Comparison of ENCODE assay signal across 36 cellular contexts in genomic region chr10:81386817-81387216, GRCh38.
"Had no signal": no experiment of that assay in that cellular context is flagged by ENCODE, and none has a peak within 500 bp of the region (broad histone marks: within the 10 kb centered on the region; RNA-seq: fewer than 3 reads in every experiment).

No MANE protein-coding gene starts in this region.

- DNase-seq: Karpas-422, Kasumi-1, KG1, MG63, MM.1S, MV-4-11, NCI-H1048, NCI-H1092, NCI-H1092 treated with DMSO at 0.1 percent for 48 hours, NCI-H1105, NCI-H1105 treated with DMSO at 0.1 percent for 48 hours, NCI-H1417, NCI-H1417 treated with DMSO at 0.1 percent for 48 hours, NCI-H1436, NCI-H1436 treated with DMSO at 0.1 percent for 48 hours, NCI-H146, NCI-H1694, NCI-H1694 treated with DMSO at 0.1 percent for 48 hours, NCI-H187, NCI-H187 treated with DMSO at 0.1 percent for 48 hours, NCI-H1930, NCI-H2029, NCI-H2029 treated with DMSO at 0.1 percent for 48 hours, NCI-H2081, NCI-H2081 treated with DMSO at 0.1 percent for 48 hours, NCI-H2107, NCI-H2171, NCI-H2171 treated with DMSO at 0.1 percent for 48 hours, NCI-H2227 treated with DMSO at 0.1 percent for 48 hours, NCI-H226, NCI-H345, NCI-H446, NCI-H446 treated with DMSO at 0.1 percent for 48 hours, NCI-H510A, NCI-H510A treated with DMSO at 0.1 percent for 48 hours had no signal

- H3K36me3 ChIP-seq: MG63 had no signal

- H3K4me3 ChIP-seq: MG63 had no signal

- H3K9me3 ChIP-seq: MG63 had no signal

- H3K27ac ChIP-seq: KMS-11 had no signal
